In genomic region chr14:21350539-21350938, GRCh38 we compare ENCODE assay signal across 27 cellular contexts.
DNase-seq lines count a peak whose midpoint lies in the region; ATAC-seq and TF ChIP-seq lines count a peak whose summit lies in the region.
"Had no signal": no experiment of that assay in that cellular context is flagged by ENCODE, and none has a peak within 500 bp of the region (broad histone marks: within the 10 kb centered on the region; RNA-seq: fewer than 3 reads in every experiment).

No MANE protein-coding gene starts in this region.

- DNase-seq in activated naive CD4-positive, alpha-beta T cell treated with Interleukin-2 at 50 U/mL for 16 hours: no peak
- DNase-seq in NCI-H524 (lab: John Stamatoyannopoulos, UW) (peak; percentile 82 to 91), HEK293T (ENCODE audit: extremely low spot score) (no peak), HPDE6-E6E7 (ENCODE audit: extremely low spot score) (no peak)
- DNase-seq in effector memory CD8-positive, alpha-beta T cell: no peak
- DNase-seq in stimulated activated effector memory CD8-positive, alpha-beta T cell treated with anti-CD3 and anti-CD28 coated beads, Interleukin-12 subunit alpha, Interleukin-12 subunit beta, amount 100 ng/mL, for 72 hours (ENCODE audit: low spot score in 2 of 2): no peak
- DNase-seq: activated CD4-positive, alpha-beta T cell treated with anti-CD3 and anti-CD28 coated beads, Interleukin-2, amount 10 ng/mL, durations not matched to agents 7 days and 5 days; activated T-cell treated with anti-CD3 and anti-CD28 coated beads, Interleukin-2, amount 50 U/mL, for 48 hours; adrenal gland; body of pancreas; CD4-positive, CD25-positive, alpha-beta regulatory T cell; H9; Kasumi-1; kidney glomerular epithelial cell; MV-4-11; NCI-H1436; NCI-H2081 treated with DMSO at 0.1 percent for 48 hours; NCI-H226; NCI-H748 treated with DMSO at 0.1 percent for 48 hours; substantia nigra; T-helper 9 cell; upper lobe of left lung had no signal

- H3K36me3 Mint-ChIP-seq in activated naive CD4-positive, alpha-beta T cell treated with anti-CD3 and anti-CD28 coated beads, Interleukin-2, amount 50 U/mL, for 24 hours: peaks cover 15% of the 10 kb centered on the region
- H3K36me3 Mint-ChIP-seq in effector memory CD8-positive, alpha-beta T cell (ENCODE audit: insufficient read depth): peaks cover 48% of the 10 kb centered on the region
- peaks cover 58% of the 10 kb centered on the region for H3K36me3 Mint-ChIP-seq in stimulated activated effector memory CD8-positive, alpha-beta T cell treated with anti-CD3 and anti-CD28 coated beads, Interleukin-12 subunit alpha, Interleukin-12 subunit beta, amount 100 ng/mL, for 72 hours

- POLR2A ChIA-PET in HEK293T (lab: Yijun Ruan, JAX): no interaction called here

- H3K4me1 Mint-ChIP-seq in activated naive CD4-positive, alpha-beta T cell treated with anti-CD3 and anti-CD28 coated beads, Interleukin-2, amount 50 U/mL, for 24 hours: no peaks in the 10 kb centered on the region
- H3K4me1 Mint-ChIP-seq in effector memory CD8-positive, alpha-beta T cell (ENCODE audit: low read depth in 2 of 2): no peaks in the 10 kb centered on the region
- no peaks in the 10 kb centered on the region for H3K4me1 Mint-ChIP-seq in stimulated activated effector memory CD8-positive, alpha-beta T cell treated with anti-CD3 and anti-CD28 coated beads, Interleukin-12 subunit alpha, Interleukin-12 subunit beta, amount 100 ng/mL, for 72 hours
- H3K4me1 Mint-ChIP-seq: mesothelial cell of epicardium had no signal

- CTCF ChIA-PET in HEK293T (lab: Yijun Ruan, JAX): no interaction called here

- ATAC-seq in effector memory CD8-positive, alpha-beta T cell (replicated peaks): no peak
- no peak for ATAC-seq in stimulated activated effector memory CD8-positive, alpha-beta T cell treated with anti-CD3 and anti-CD28 coated beads, Interleukin-12 subunit alpha, Interleukin-12 subunit beta, amount 100 ng/mL, for 72 hours
- no peak for ATAC-seq in HG03521 (IDR thresholded peaks at IDR 0.05; ENCODE audit: unreplicated experiment)
- ATAC-seq: body of pancreas; gastroesophageal sphincter; stimulated activated memory B cell treated with anti-CD40 and anti-IgM and Interleukin-4, amounts not matched to agents 10 μg/mL and 1 μg/mL and 100 μg/mL, for 72 hours had no signal

- no peak overlapping the region for H3K4me3 Mint-ChIP-seq in activated naive CD4-positive, alpha-beta T cell treated with anti-CD3 and anti-CD28 coated beads, Interleukin-2, amount 50 U/mL, for 24 hours
- H3K4me3 Mint-ChIP-seq in effector memory CD8-positive, alpha-beta T cell: no peak overlapping the region
- H3K4me3 Mint-ChIP-seq in stimulated activated effector memory CD8-positive, alpha-beta T cell treated with anti-CD3 and anti-CD28 coated beads, Interleukin-12 subunit alpha, Interleukin-12 subunit beta, amount 100 ng/mL, for 72 hours: no peak overlapping the region
- H3K4me3 Mint-ChIP-seq: activated CD4-positive, alpha-beta T cell treated with anti-CD3 and anti-CD28 coated beads, Interleukin-2, amount 10 ng/mL, durations not matched to agents 7 days and 5 days; CD4-positive, CD25-positive, alpha-beta regulatory T cell; H9; mesothelial cell of epicardium; stimulated activated memory B cell treated with anti-CD40 and anti-IgM and Interleukin-4, amounts not matched to agents 10 μg/mL and 1 μg/mL and 100 μg/mL, for 72 hours had no signal

- no peaks in the 10 kb centered on the region for H3K27me3 Mint-ChIP-seq in activated naive CD4-positive, alpha-beta T cell treated with anti-CD3 and anti-CD28 coated beads, Interleukin-2, amount 50 U/mL, for 24 hours
- H3K27me3 Mint-ChIP-seq in effector memory CD8-positive, alpha-beta T cell: peaks cover 0 to 9% of the 10 kb centered on the region in 2 donors
- H3K27me3 Mint-ChIP-seq: activated CD4-positive, alpha-beta T cell treated with anti-CD3 and anti-CD28 coated beads, Interleukin-2, amount 10 ng/mL, durations not matched to agents 7 days and 5 days; stimulated activated memory B cell treated with anti-CD40 and anti-IgM and Interleukin-4, amounts not matched to agents 10 μg/mL and 1 μg/mL and 100 μg/mL, for 72 hours had no signal

- peak overlapping the region; percentile 55 for H3K27ac Mint-ChIP-seq in activated naive CD4-positive, alpha-beta T cell treated with anti-CD3 and anti-CD28 coated beads, Interleukin-2, amount 50 U/mL, for 24 hours
- H3K27ac Mint-ChIP-seq in effector memory CD8-positive, alpha-beta T cell: peak overlapping the region; percentile 16 to 18
- H3K27ac Mint-ChIP-seq in stimulated activated effector memory CD8-positive, alpha-beta T cell treated with anti-CD3 and anti-CD28 coated beads, Interleukin-12 subunit alpha, Interleukin-12 subunit beta, amount 100 ng/mL, for 72 hours: peak overlapping the region; percentile 9
- H3K27ac Mint-ChIP-seq: activated CD4-positive, alpha-beta T cell treated with anti-CD3 and anti-CD28 coated beads, Interleukin-2, amount 10 ng/mL, durations not matched to agents 7 days and 5 days had no signal

- H3K9me3 Mint-ChIP-seq in activated naive CD4-positive, alpha-beta T cell treated with anti-CD3 and anti-CD28 coated beads, Interleukin-2, amount 50 U/mL, for 24 hours: no peaks in the 10 kb centered on the region
- no peaks in the 10 kb centered on the region for H3K9me3 Mint-ChIP-seq in effector memory CD8-positive, alpha-beta T cell
- no peaks in the 10 kb centered on the region for H3K9me3 Mint-ChIP-seq in stimulated activated effector memory CD8-positive, alpha-beta T cell treated with anti-CD3 and anti-CD28 coated beads, Interleukin-12 subunit alpha, Interleukin-12 subunit beta, amount 100 ng/mL, for 72 hours
- H3K9me3 Mint-ChIP-seq: activated CD4-positive, alpha-beta T cell treated with anti-CD3 and anti-CD28 coated beads, Interleukin-2, amount 10 ng/mL, durations not matched to agents 7 days and 5 days; CD4-positive, CD25-positive, alpha-beta regulatory T cell; H9; mesothelial cell of epicardium had no signal

TF ChIP-seq in HEK293T, 16 proteins besides CTCF, POLR2A, EP300 and RAD21:
- TF ChIP-seq PKNOX1 (IDR thresholded peaks at IDR 0.05) (no peak), SP1 (IDR thresholded peaks at IDR 0.05) (no peak), FOXM1 (IDR thresholded peaks at IDR 0.05; ENCODE audit: borderline replicate concordance) (no peak), HDGF (IDR thresholded peaks at IDR 0.05; ENCODE audit: borderline replicate concordance) (no peak), LEF1 (IDR thresholded peaks at IDR 0.05; ENCODE audit: borderline replicate concordance) (no peak), ELF4 (IDR thresholded peaks at IDR 0.05) (no peak), ARNT (IDR thresholded peaks at IDR 0.05) (no peak), TARDBP (IDR thresholded peaks at IDR 0.05) (no peak), FOXA1 (IDR thresholded peaks at IDR 0.05) (no peak), NFRKB (IDR thresholded peaks at IDR 0.05) (no peak), CTBP1 (IDR thresholded peaks at IDR 0.05; ENCODE audit: borderline replicate concordance) (no peak), SUZ12 (IDR thresholded peaks at IDR 0.05) (no peak), L3MBTL2 (conservative IDR thresholded peaks at IDR 0.05) (no peak), BHLHE40 (IDR thresholded peaks at IDR 0.05; ENCODE audit: borderline replicate concordance) (no peak)
TF ChIP-seq in HEK293T: peak in this region for 0.

Comparison
In these comparisons a context has a peak if more than half of its experiments do, and no peak if none do; other contexts are left out.
1. DNase-seq: peak in NCI-H524 (2 of 2); none in activated naive CD4-positive, alpha-beta T cell treated with Interleukin-2 at 50 U/mL for 16 hours (single experiment), effector memory CD8-positive, alpha-beta T cell (0 of 3), stimulated activated effector memory CD8-positive, alpha-beta T cell treated with anti-CD3 and anti-CD28 coated beads, Interleukin-12 subunit alpha, Interleukin-12 subunit beta, amount 100 ng/mL, for 72 hours (0 of 2), HEK293T (single experiment) and HPDE6-E6E7 (single experiment).
2. Peak in every context shown above with its lines, with median percentiles within 50 percentile points of each other: H3K27ac Mint-ChIP-seq.